25 cellular contexts compared by ENCODE assay signal in the genomic region with DNA sequence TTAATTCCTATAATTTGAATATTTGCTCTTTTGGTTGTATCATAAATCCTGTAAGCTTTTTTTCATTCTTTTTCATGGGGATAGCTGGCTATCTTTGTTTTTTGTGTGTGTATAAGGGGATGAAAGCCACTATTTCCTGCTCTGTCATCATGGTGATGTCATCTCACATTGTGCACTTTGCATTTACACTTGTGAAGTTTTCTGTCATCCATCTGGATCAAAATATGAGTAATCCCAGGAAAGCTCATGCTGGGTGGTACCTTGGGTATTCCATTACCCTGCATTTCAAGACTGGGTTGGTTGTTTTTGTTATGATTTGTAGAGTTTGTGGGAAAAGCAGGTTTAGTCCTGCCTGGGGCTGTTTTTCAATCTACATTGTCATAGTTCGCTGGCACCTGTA.
DNase-seq lines count a peak whose midpoint lies in the region; ATAC-seq, FAIRE-seq and TF ChIP-seq lines count a peak whose summit lies in the region.
"Had no signal": no experiment of that assay in that cellular context is flagged by ENCODE, and none has a peak within 500 bp of the region (broad histone marks: within the 10 kb centered on the region; RNA-seq: fewer than 3 reads in every experiment).

No MANE protein-coding gene starts in this region.

- no peak overlapping the region for H2AFZ ChIP-seq in K562 (ENCODE audit: low read depth, low read length)

- H3K4me3 ChIP-seq in K562, result no peak overlapping the region
- H3K4me3 ChIP-seq: BLaER1, heart right ventricle, prostate gland, tibial nerve had no signal

- H3K9me1 ChIP-seq in K562 (ENCODE audit: control insufficient read depth, insufficient read depth, low read length), result no peaks in the 10 kb centered on the region

- no TSS peak for BruUV-seq in K562 (replicated peaks; lab: Mats Ljungman, UMichigan)

- no peak overlapping the region for H3K4me3 Mint-ChIP-seq in activated CD8-positive, alpha-beta memory T cell treated with anti-CD3 and anti-CD28 coated beads, Interleukin-2, amount 10 ng/mL, durations not matched to agents 7 days and 5 days
- H3K4me3 Mint-ChIP-seq: activated CD4-positive, alpha-beta T cell treated with anti-CD3 and anti-CD28 coated beads for 36 hours; naive thymus-derived CD8-positive, alpha-beta T cell had no signal

- no peaks in the 10 kb centered on the region for H3K27me3 Mint-ChIP-seq in activated CD8-positive, alpha-beta memory T cell treated with anti-CD3 and anti-CD28 coated beads, Interleukin-2, amount 10 ng/mL, durations not matched to agents 7 days and 5 days
- H3K27me3 Mint-ChIP-seq: activated CD4-positive, alpha-beta T cell treated with anti-CD3 and anti-CD28 coated beads for 36 hours; naive thymus-derived CD8-positive, alpha-beta T cell had no signal

- no peaks in the 10 kb centered on the region for H3K9me3 Mint-ChIP-seq in activated CD8-positive, alpha-beta memory T cell treated with anti-CD3 and anti-CD28 coated beads, Interleukin-2, amount 10 ng/mL, durations not matched to agents 7 days and 5 days (ENCODE audit: low read depth)
- H3K9me3 Mint-ChIP-seq: activated T-helper 2 cell treated with anti-CD3 and anti-CD28 coated beads, Interferon-gamma antibody, Interleukin-2, Interleukin-4, amounts not matched to agents 10 μg/mL and 5 μg/mL and 100 μg/mL, durations not matched to agents 14 hours and 24 hours and 36 hours had no signal

- in situ Hi-C loops in K562 (cut with MboI), result no loop called here

- H3K27ac Mint-ChIP-seq in activated CD8-positive, alpha-beta memory T cell treated with anti-CD3 and anti-CD28 coated beads, Interleukin-2, amount 10 ng/mL, durations not matched to agents 7 days and 5 days, result no peak overlapping the region
- H3K27ac Mint-ChIP-seq: activated CD4-positive, alpha-beta T cell treated with anti-CD3 and anti-CD28 coated beads for 36 hours; activated T-helper 2 cell treated with anti-CD3 and anti-CD28 coated beads, Interferon-gamma antibody, Interleukin-2, Interleukin-4, amounts not matched to agents 10 μg/mL and 5 μg/mL and 100 μg/mL, durations not matched to agents 14 hours and 24 hours and 36 hours; naive thymus-derived CD8-positive, alpha-beta T cell had no signal

- no peaks in the 10 kb centered on the region for H3K4me1 ChIP-seq in K562 (replicated peaks in 1 of 2; ENCODE audit: control insufficient read depth in 2 of 2, insufficient read depth in 2 of 2, low read length in 2 of 2)
- H3K4me1 ChIP-seq: BLaER1, heart right ventricle, prostate gland, tibial nerve had no signal

- CTCF ChIA-PET in K562 (lab: Yijun Ruan, JAX; ENCODE audit: low intra/inter-chr PET ratio) (no interaction called here), RWPE1 (lab: Yijun Ruan, JAX) (no interaction called here)
- CTCF ChIA-PET in activated CD8-positive, alpha-beta memory T cell treated with anti-CD3 and anti-CD28 coated beads, Interleukin-2, amount 10 ng/mL, durations not matched to agents 7 days and 5 days (lab: Charles Lee), result no interaction called here

- H3K36me3 ChIP-seq in K562 (ENCODE audit: control insufficient read depth, insufficient read depth, low read length), result no peaks in the 10 kb centered on the region
- H3K36me3 ChIP-seq: BLaER1, heart right ventricle, prostate gland, tibial nerve had no signal

- intact Hi-C loops in K562 (cut with micrococcal nuclease), result no loop called here

- peak; percentile 4 for DNase-seq in HCEC 1CT
- DNase-seq in NCI-H69 (lab: John Stamatoyannopoulos, UW), result peak; percentile 0
- DNase-seq in K562 (ENCODE audit: extremely low read depth in 1 of 4, low spot score in 3 of 4), result no peak
- peak; percentile 43 for DNase-seq in kidney tubule cell (ENCODE audit: low spot score)
- DNase-seq in activated CD8-positive, alpha-beta memory T cell treated with anti-CD3 and anti-CD28 coated beads, Interleukin-2, amount 10 ng/mL, durations not matched to agents 7 days and 5 days, result no peak
- no peak for DNase-seq in RWPE1 (ENCODE audit: low spot score)
- no peak for DNase-seq in nucleus accumbens (lab: John Stamatoyannopoulos, UW)
- DNase-seq: activated CD4-positive, alpha-beta T cell treated with anti-CD3 and anti-CD28 coated beads for 36 hours; activated naive CD4-positive, alpha-beta T cell treated with anti-CD3 and anti-CD28 coated beads, Interleukin-2, amount 50 U/mL, for 16 hours; activated T-cell treated with anti-CD3 and anti-CD28 coated beads for 4 hours; amniotic stem cell; GF-D8; heart right ventricle; kidney; naive thymus-derived CD8-positive, alpha-beta T cell; NCI-H2029; NCI-H524; SIG-M5; stimulated activated CD4-positive, alpha-beta T cell treated with anti-CD3 and anti-CD28 coated beads, Interleukin-4, amount 100 ng/mL, for 24 hours had no signal

- POLR2A ChIA-PET in K562 (lab: Yijun Ruan, JAX) (interaction anchor here (0.7 kb wide), 2 partner anchors 14 to 20 kb away, joined by 3 read pairs; no protein-coding TSS in a partner anchor), RWPE1 (lab: Yijun Ruan, JAX; ENCODE audit: low non-redundant PET) (no interaction called here)

- no peaks in the 10 kb centered on the region for H4K20me1 ChIP-seq in K562 (replicated peaks; ENCODE audit: control insufficient read depth, insufficient read depth, low read length)
- H4K20me1 ChIP-seq: BLaER1 had no signal

- no peak for TF ChIP-seq POLR2A in K562 (conservative IDR thresholded peaks at IDR 0.05)

- WGBS in K562 (ENCODE audit: insufficient coverage, low coverage, missing lambda C conversion rate), result 13% methylated on average over 1 of the region's 1 CpG

- no peak overlapping the region for H3K4me2 ChIP-seq in K562 (ENCODE audit: insufficient read depth, low read length)
- H3K4me2 ChIP-seq: BLaER1, KMS-11 had no signal

- no peak for TF ChIP-seq CTCF in K562 (IDR thresholded peaks at IDR 0.05 in 2 of 3, conservative IDR thresholded peaks at IDR 0.05 in 1 of 3; ENCODE audit: insufficient read depth in 2 of 3, low read depth in 1 of 3, low read length in 3 of 3)
- TF ChIP-seq CTCF in RWPE1 (conservative IDR thresholded peaks at IDR 0.05; ENCODE audit: low read depth), result no peak

- H3K27ac ChIP-seq in K562 (ENCODE audit: extremely low read depth, low read depth, low read length) (no peak overlapping the region), RWPE1 (no peak overlapping the region)
- H3K27ac ChIP-seq: BLaER1, heart right ventricle, KMS-11, prostate gland, tibial nerve had no signal

- ATAC-seq in K562, result no peak
- no peak for ATAC-seq in activated CD8-positive, alpha-beta memory T cell treated with anti-CD3 and anti-CD28 coated beads, Interleukin-2, amount 10 ng/mL, durations not matched to agents 7 days and 5 days
- ATAC-seq: activated CD4-positive, alpha-beta T cell treated with anti-CD3 and anti-CD28 coated beads for 36 hours; heart right ventricle; naive thymus-derived CD8-positive, alpha-beta T cell had no signal

- no peak for FAIRE-seq in K562 (lab: Jason Lieb, UNC)
- FAIRE-seq: frontal cortex, kidney had no signal

- H3K9me3 ChIP-seq in K562 (replicated peaks; ENCODE audit: control insufficient read depth, insufficient read depth, low read depth, low read length), result no peaks in the 10 kb centered on the region
- H3K9me3 ChIP-seq: prostate gland, tibial nerve had no signal

- no peak for TF ChIP-seq EP300 in K562 (IDR thresholded peaks at IDR 0.05; ENCODE audit: low read length)

- no peak overlapping the region for H3K9ac ChIP-seq in K562 (ENCODE audit: insufficient read depth in 1 of 2, low read depth in 2 of 2, low read length in 2 of 2)
- H3K9ac ChIP-seq: BLaER1, KMS-11 had no signal

- H3K36me3 Mint-ChIP-seq in activated CD8-positive, alpha-beta memory T cell treated with anti-CD3 and anti-CD28 coated beads, Interleukin-2, amount 10 ng/mL, durations not matched to agents 7 days and 5 days, result no peaks in the 10 kb centered on the region
- H3K36me3 Mint-ChIP-seq: naive thymus-derived CD8-positive, alpha-beta T cell had no signal

- no peaks in the 10 kb centered on the region for H3K4me1 Mint-ChIP-seq in activated CD8-positive, alpha-beta memory T cell treated with anti-CD3 and anti-CD28 coated beads, Interleukin-2, amount 10 ng/mL, durations not matched to agents 7 days and 5 days
- H3K4me1 Mint-ChIP-seq: activated CD4-positive, alpha-beta T cell treated with anti-CD3 and anti-CD28 coated beads for 36 hours; naive thymus-derived CD8-positive, alpha-beta T cell had no signal

- no peak for TF ChIP-seq RAD21 in K562 (CRISPR knock-in tag; conservative IDR thresholded peaks at IDR 0.05 in 1 of 2, IDR thresholded peaks at IDR 0.05 in 1 of 2)

- H3K27me3 ChIP-seq in K562 (ENCODE audit: control insufficient read depth in 2 of 2, insufficient read depth in 2 of 2, low read length in 2 of 2), result no peaks in the 10 kb centered on the region; a peak in 1 of 5 replicates
- H3K27me3 ChIP-seq: BLaER1 had no signal

- H3K79me2 ChIP-seq in K562 (ENCODE audit: control insufficient read depth, insufficient read depth, low read length), result no peaks in the 10 kb centered on the region

TF ChIP-seq in K562, 482 proteins besides CTCF, POLR2A, EP300 and RAD21 (continues in another document):
- TF ChIP-seq, protein P1, sequence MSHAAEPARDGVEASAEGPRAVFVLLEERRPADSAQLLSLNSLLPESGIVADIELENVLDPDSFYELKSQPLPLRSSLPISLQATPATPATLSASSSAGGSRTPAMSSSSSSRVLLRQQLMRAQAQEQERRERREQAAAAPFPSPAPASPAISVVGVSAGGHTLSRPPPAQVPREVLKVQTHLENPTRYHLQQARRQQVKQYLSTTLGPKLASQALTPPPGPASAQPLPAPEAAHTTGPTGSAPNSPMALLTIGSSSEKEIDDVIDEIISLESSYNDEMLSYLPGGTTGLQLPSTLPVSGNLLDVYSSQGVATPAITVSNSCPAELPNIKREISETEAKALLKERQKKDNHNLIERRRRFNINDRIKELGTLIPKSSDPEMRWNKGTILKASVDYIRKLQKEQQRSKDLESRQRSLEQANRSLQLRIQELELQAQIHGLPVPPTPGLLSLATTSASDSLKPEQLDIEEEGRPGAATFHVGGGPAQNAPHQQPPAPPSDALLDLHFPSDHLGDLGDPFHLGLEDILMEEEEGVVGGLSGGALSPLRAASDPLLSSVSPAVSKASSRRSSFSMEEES (CRISPR knock-in tag; IDR thresholded peaks at IDR 0.05), result no peak
- TF ChIP-seq ATF7 (IDR thresholded peaks at IDR 0.05) (peak; percentile 73; the same call in 1 of the 2 replicates), CTBP1 (IDR thresholded peaks at IDR 0.05; ENCODE audit: borderline replicate concordance) (no peak), TCF3 (CRISPR knock-in tag; IDR thresholded peaks at IDR 0.05) (no peak), ESRRA (IDR thresholded peaks at IDR 0.05; ENCODE audit: borderline replicate concordance, low read depth) (no peak), KAT2B (IDR thresholded peaks at IDR 0.05; ENCODE audit: low read depth, low read length) (no peak), MEIS2 (IDR thresholded peaks at IDR 0.05; ENCODE audit: partially characterized antibody) (no peak)
- TF ChIP-seq, protein P2, sequence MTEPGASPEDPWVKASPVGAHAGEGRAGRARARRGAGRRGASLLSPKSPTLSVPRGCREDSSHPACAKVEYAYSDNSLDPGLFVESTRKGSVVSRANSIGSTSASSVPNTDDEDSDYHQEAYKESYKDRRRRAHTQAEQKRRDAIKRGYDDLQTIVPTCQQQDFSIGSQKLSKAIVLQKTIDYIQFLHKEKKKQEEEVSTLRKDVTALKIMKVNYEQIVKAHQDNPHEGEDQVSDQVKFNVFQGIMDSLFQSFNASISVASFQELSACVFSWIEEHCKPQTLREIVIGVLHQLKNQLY (CRISPR knock-in tag; conservative IDR thresholded peaks at IDR 0.05), result no peak

Comparison
In these comparisons a context has a peak if more than half of its experiments do, and no peak if none do; other contexts are left out.
1. DNase-seq: peak in HCEC 1CT (single experiment), NCI-H69 (single experiment) and kidney tubule cell (single experiment); none in K562 (0 of 4), activated CD8-positive, alpha-beta memory T cell treated with anti-CD3 and anti-CD28 coated beads, Interleukin-2, amount 10 ng/mL, durations not matched to agents 7 days and 5 days (single experiment), RWPE1 (single experiment) and nucleus accumbens (0 of 56).